In the genomic region with DNA sequence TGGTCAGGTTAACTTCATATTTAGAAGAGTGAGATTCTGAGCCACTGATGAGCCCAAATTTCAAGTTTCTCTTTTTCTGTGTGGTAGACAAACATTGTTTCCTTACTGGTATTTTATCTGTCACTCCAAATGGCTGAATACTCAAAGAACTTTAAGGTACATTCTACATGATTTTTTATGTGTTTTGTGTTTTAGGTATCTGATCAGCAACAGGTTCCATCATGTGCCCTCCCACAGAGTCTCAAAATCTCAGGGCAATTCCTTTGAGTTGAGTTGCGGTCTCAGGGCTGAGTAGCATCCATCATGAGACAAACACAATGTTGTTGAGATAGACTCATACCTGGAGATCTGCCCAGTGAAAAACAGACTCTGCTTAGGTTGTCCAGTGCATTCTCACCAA, we compare ENCODE assay signal across 22 cellular contexts. TPM values are rescaled to one million over a fixed set of nuclear protein-coding genes. Genes with fewer than 3 reads are reported as not detected.
A peak's percentile ranks its signal among the peaks of the same experiment; 100 is the strongest.
DNase-seq lines count a peak whose midpoint lies in the region; ATAC-seq and TF ChIP-seq lines count a peak whose summit lies in the region.
"Had no signal": no experiment of that assay in that cellular context is flagged by ENCODE, and none has a peak within 500 bp of the region (broad histone marks: within the 10 kb centered on the region; RNA-seq: fewer than 3 reads in every experiment).

No MANE protein-coding gene starts in this region.

- no peak overlapping the region for H2BK5ac ChIP-seq in IMR-90 (ENCODE audit: low read depth, low read length, poor library complexity, severe bottlenecking)

- no peak overlapping the region for H2AK9ac ChIP-seq in IMR-90 (replicated peaks; ENCODE audit: low read depth, low read length, poor library complexity)

- H3K9me3 ChIP-seq in mammary epithelial cell (replicated peaks; ENCODE audit: insufficient read depth, low read length) (no peaks in the 10 kb centered on the region), IMR-90 (ENCODE audit: control insufficient read depth, insufficient read depth, low read length) (no peaks in the 10 kb centered on the region), spleen (no peaks in the 10 kb centered on the region)
- H3K9me3 ChIP-seq: A549; BE2C; BLaER1 treated with 17β-estradiol and CSF1 and Interleukin-3, amounts not matched to agents 10 nM and 100 nM had no signal

- H4K8ac ChIP-seq in IMR-90 (ENCODE audit: low read depth in 2 of 2, low read length in 2 of 2), result no peak overlapping the region

- H3K18ac ChIP-seq in IMR-90 (ENCODE audit: low read depth, low read length), result no peak overlapping the region

- no peaks in the 10 kb centered on the region for H3K79me2 ChIP-seq in mammary epithelial cell (ENCODE audit: insufficient read depth, low read length)

- POLR2A ChIA-PET in MCF 10A (lab: Yijun Ruan, JAX) (interaction anchor here (0.8 to 7.5 kb wide), 5 partner anchors 10 to 62 kb away, joined by 3 to 73 read pairs (median 11); a partner anchor contains a TSS), IMR-90 (lab: Charles Lee; ENCODE audit: unreplicated experiment) (no interaction called here)

- H3K4me1 ChIP-seq in mammary epithelial cell (ENCODE audit: insufficient read depth, low read length), result no peaks in the 10 kb centered on the region
- no peaks in the 10 kb centered on the region for H3K4me1 ChIP-seq in IMR-90 (ENCODE audit: control insufficient read depth, insufficient read depth, low read length)
- H3K4me1 ChIP-seq in spleen, result peaks cover 0 to 3% (median 0%) of the 10 kb centered on the region in 6 donors
- H3K4me1 ChIP-seq: BLaER1 treated with 17β-estradiol and CSF1 and Interleukin-3, amounts not matched to agents 10 nM and 100 nM had no signal

- in situ Hi-C loops in mammary epithelial cell (cut with MboI; ENCODE audit: low sequenced_read_pairs in 2 of 2) (no loop called here), IMR-90 (cut with MboI; ENCODE audit: low sequenced_read_pairs) (no loop called here)

- no peak overlapping the region for H3K4ac ChIP-seq in IMR-90 (ENCODE audit: low read depth, low read length)

- no peaks in the 10 kb centered on the region for H3K36me3 Mint-ChIP-seq in MCF 10A (ENCODE audit: insufficient read depth, unreplicated experiment)
- H3K36me3 Mint-ChIP-seq: CD14-positive monocyte; CD8-positive, alpha-beta memory T cell had no signal

- TF ChIP-seq CTCF in mammary epithelial cell (conservative IDR thresholded peaks at IDR 0.05 in 1 of 2, IDR thresholded peaks at IDR 0.05 in 1 of 2; ENCODE audit: extremely low read depth in 1 of 2, insufficient read depth in 1 of 2, low read depth in 1 of 2, low read length in 2 of 2) (no peak), MCF 10A (IDR thresholded peaks at IDR 0.05; ENCODE audit: unreplicated experiment) (no peak), IMR-90 (conservative IDR thresholded peaks at IDR 0.05; ENCODE audit: low read depth, low read length) (no peak), spleen (IDR thresholded peaks at IDR 0.05 in 8 of 11, conservative IDR thresholded peaks at IDR 0.05 in 3 of 11) (no peak)

- H3K9me3 Mint-ChIP-seq in MCF 10A (ENCODE audit: unreplicated experiment), result no peaks in the 10 kb centered on the region
- H3K9me3 Mint-ChIP-seq: CD4-positive, alpha-beta T cell; HFFc6 had no signal

- H3K79me1 ChIP-seq in IMR-90 (ENCODE audit: low read depth in 1 of 2, low read length in 2 of 2), result no peaks in the 10 kb centered on the region

- H2BK15ac ChIP-seq in IMR-90 (ENCODE audit: low read depth, low read length), result no peak overlapping the region

- H3K27ac Mint-ChIP-seq in MCF 10A (ENCODE audit: low read depth, unreplicated experiment), result no peak overlapping the region
- H3K27ac Mint-ChIP-seq: CD14-positive monocyte; CD4-positive, alpha-beta T cell; CD8-positive, alpha-beta memory T cell; HFFc6 had no signal

- no peak overlapping the region for H4K91ac ChIP-seq in IMR-90 (ENCODE audit: insufficient read depth, low read depth, low read length)

- H2BK20ac ChIP-seq in IMR-90 (ENCODE audit: low read depth, low read length), result no peak overlapping the region

- intact Hi-C loops in mammary epithelial cell (cut with micrococcal nuclease) (no loop called here), MCF 10A (cut with micrococcal nuclease) (no loop called here), IMR-90 (cut with micrococcal nuclease) (no loop called here), spleen (cut with DNase I; ENCODE audit: low total_unique reads) (no loop called here)

- no peak overlapping the region for H3K56ac ChIP-seq in IMR-90 (ENCODE audit: extremely low read depth, insufficient read depth, low read length)

- TF ChIP-seq RAD21 in IMR-90 (IDR thresholded peaks at IDR 0.05; ENCODE audit: low read length), result no peak

- H4K5ac ChIP-seq in IMR-90 (ENCODE audit: low read depth, low read length), result no peak overlapping the region

- H3K27me3 ChIP-seq in mammary epithelial cell (ENCODE audit: insufficient read depth, low read length) (no peaks in the 10 kb centered on the region), IMR-90 (ENCODE audit: control insufficient read depth, insufficient read depth, low read length) (peaks cover 3% of the 10 kb centered on the region), spleen (replicated peaks in 1 of 7) (no peaks in the 10 kb centered on the region)
- H3K27me3 ChIP-seq: BE2C; BLaER1 treated with 17β-estradiol and CSF1 and Interleukin-3, amounts not matched to agents 10 nM and 100 nM had no signal

- no peak overlapping the region for H3K14ac ChIP-seq in IMR-90 (replicated peaks; ENCODE audit: low read depth, low read length)

- BruUV-seq in mammary epithelial cell (replicated peaks; lab: Mats Ljungman, UMichigan), result no TSS peak
- BruUV-seq in MCF 10A (replicated peaks; lab: Mats Ljungman, UMichigan), result no TSS peak
- no TSS peak for BruUV-seq in IMR-90 (replicated peaks; lab: Mats Ljungman, UMichigan)

- H3K4me2 ChIP-seq in mammary epithelial cell (ENCODE audit: insufficient read depth, low read depth, low read length) (no peak overlapping the region), IMR-90 (ENCODE audit: low read depth, low read length) (no peak overlapping the region)
- H3K4me2 ChIP-seq: A549; BLaER1 treated with 17β-estradiol and CSF1 and Interleukin-3, amounts not matched to agents 10 nM and 100 nM had no signal

- no peak overlapping the region for H3K4me3 Mint-ChIP-seq in MCF 10A (ENCODE audit: unreplicated experiment)
- H3K4me3 Mint-ChIP-seq: CD14-positive monocyte; CD4-positive, alpha-beta T cell; CD8-positive, alpha-beta memory T cell; HFFc6 had no signal

- no peaks in the 10 kb centered on the region for H3K9me1 ChIP-seq in IMR-90 (ENCODE audit: insufficient read depth, low read length)

- no peaks in the 10 kb centered on the region for H3K27me3 Mint-ChIP-seq in MCF 10A (ENCODE audit: insufficient read depth, unreplicated experiment)
- H3K27me3 Mint-ChIP-seq: CD4-positive, alpha-beta T cell had no signal

- 93% methylated on average over 1 of the region's 1 CpG for WGBS in mammary epithelial cell (ENCODE audit: low coverage, missing lambda C conversion rate)
- no CpG with 5 or more reads among the region's 1 CpG for WGBS in IMR-90 (ENCODE audit: extremely low coverage in 2 of 2, insufficient read length in 1 of 2), 2 experiments
- WGBS in spleen, 5 donors, result 92 to 100% (median 97%) methylated on average over 1 of the region's 1 CpG

- no peak overlapping the region for H3K23ac ChIP-seq in IMR-90 (ENCODE audit: low read depth, low read length)

- dilution Hi-C loops in mammary epithelial cell (cut with HindIII; ENCODE audit: low sequenced_read_pairs), result no loop called here
- dilution Hi-C loops in IMR-90 (cut with HindIII; ENCODE audit: low sequenced_read_pairs, unreplicated experiment), result no loop called here

- H3K4me3 ChIP-seq in mammary epithelial cell (replicated peaks in 1 of 3; ENCODE audit: insufficient read depth in 1 of 3, low read depth in 2 of 3, low read length in 3 of 3) (no peak overlapping the region), IMR-90 (ENCODE audit: insufficient read depth, low read depth, low read length) (no peak overlapping the region), spleen (no peak overlapping the region)
- H3K4me3 ChIP-seq: A549; BLaER1 treated with 17β-estradiol and CSF1 and Interleukin-3, amounts not matched to agents 10 nM and 100 nM had no signal

- H2BK120ac ChIP-seq in IMR-90 (ENCODE audit: low read depth, low read length), result no peak overlapping the region

- DNase-seq in mammary epithelial cell (peak; percentile 43), MCF 10A (ENCODE audit: unreplicated experiment) (no peak), IMR-90 (peak; percentile 16), amniotic epithelial cell (ENCODE audit: low read depth) (peak; percentile 35), HCEC 1CT (no peak), pons (ENCODE audit: low spot score) (no peak), spleen (no peak)
- DNase-seq: 8988T; ACHN; AML-193; BE2C; CD4-positive, alpha-beta T cell; CD8-positive, alpha-beta memory T cell; DMS53; DMS79 treated with DMSO at 0.1 percent for 48 hours; GF-D8; H7; HFFc6 had no signal

- no peak for ATAC-seq in IMR-90 (ENCODE audit: low read depth)
- ATAC-seq: A549, HCT116 had no signal

- H3K36me3 ChIP-seq in mammary epithelial cell (ENCODE audit: insufficient read depth, low read length), result no peaks in the 10 kb centered on the region
- no peaks in the 10 kb centered on the region for H3K36me3 ChIP-seq in IMR-90 (ENCODE audit: control insufficient read depth, insufficient read depth, low read length)
- H3K36me3 ChIP-seq in spleen, result no peaks in the 10 kb centered on the region
- H3K36me3 ChIP-seq: BE2C; BLaER1 treated with 17β-estradiol and CSF1 and Interleukin-3, amounts not matched to agents 10 nM and 100 nM had no signal

- no peak overlapping the region for H3K27ac ChIP-seq in mammary epithelial cell (ENCODE audit: insufficient read depth, low read depth, low read length)
- no peak overlapping the region for H3K27ac ChIP-seq in IMR-90 (ENCODE audit: insufficient read depth, low read length)
- H3K27ac ChIP-seq in spleen, result no peak overlapping the region
- H3K27ac ChIP-seq: A549; BLaER1 treated with 17β-estradiol and CSF1 and Interleukin-3, amounts not matched to agents 10 nM and 100 nM had no signal

- H4K20me1 ChIP-seq in mammary epithelial cell (ENCODE audit: insufficient read depth, low read length) (no peaks in the 10 kb centered on the region), IMR-90 (ENCODE audit: insufficient read depth, low read length) (no peaks in the 10 kb centered on the region)
- H4K20me1 ChIP-seq: BLaER1 treated with 17β-estradiol and CSF1 and Interleukin-3, amounts not matched to agents 10 nM and 100 nM had no signal

- no peak overlapping the region for H2AK5ac ChIP-seq in IMR-90 (ENCODE audit: low read depth, low read length)

- no peak overlapping the region for H2AFZ ChIP-seq in mammary epithelial cell (ENCODE audit: low read depth, low read length)
- no peak overlapping the region for H2AFZ ChIP-seq in IMR-90 (replicated peaks; ENCODE audit: low read length, poor library complexity)

- H3K4me1 Mint-ChIP-seq in MCF 10A (ENCODE audit: insufficient read depth, unreplicated experiment), result peaks cover 11% of the 10 kb centered on the region
- H3K4me1 Mint-ChIP-seq: CD8-positive, alpha-beta memory T cell had no signal

- H3K9ac ChIP-seq in mammary epithelial cell (ENCODE audit: insufficient read depth, low read length) (no peak overlapping the region), IMR-90 (ENCODE audit: low read depth, low read length) (no peak overlapping the region)
- H3K9ac ChIP-seq: BLaER1 treated with 17β-estradiol and CSF1 and Interleukin-3, amounts not matched to agents 10 nM and 100 nM had no signal

- CTCF ChIA-PET in mammary epithelial cell (lab: Charles Lee; ENCODE audit: low non-redundant PET) (no interaction called here), MCF 10A (lab: Yijun Ruan, JAX) (interaction anchor here (1.1 kb wide), 1 partner anchor 13 kb away, joined by 3 read pairs; no protein-coding TSS in a partner anchor), IMR-90 (lab: Yijun Ruan, JAX) (no interaction called here)

- TF ChIP-seq POLR2A in IMR-90 (IDR thresholded peaks at IDR 0.05; ENCODE audit: low read depth, low read length) (no peak), spleen (IDR thresholded peaks at IDR 0.05) (no peak)

RNA-seq across cellular contexts. Expression of a gene that starts 14.7 kb away (rescaled TPM):
- total RNA-seq in mammary epithelial cell (10 to 100 TPM; 29.6 to 37.5 TPM), MCF 10A (2022) (54.3 and 56.4 TPM in 2 replicates), IMR-90 (2012; rRNA removed) (36.4 and 55.8 TPM in 2 replicates), spleen (10 to 100 TPM; 60.2 to 89.2 (median 66.3) TPM)
- polyA plus RNA-seq in mammary epithelial cell (5.7 TPM), IMR-90 (2012; rRNA removed) (4.5 and 5.0 TPM in 2 replicates), spleen (1 to 10 TPM; 3.5 to 5.3 (median 4.2) TPM)
- polyA minus RNA-seq in mammary epithelial cell, result 36.0 TPM
- polyA plus RNA-seq in IMR-90 (2012; cell fraction: cytosol; rRNA removed), result 0.68 and 1.4 TPM in 2 replicates
- 1.5 and 15.4 TPM in 2 replicates for polyA plus RNA-seq in IMR-90 (2012; cell fraction: nucleus; rRNA removed; ENCODE audit: low replicate concordance)

RNA-seq across cellular contexts. Expression of a gene that starts 57.9 kb away (rescaled TPM):
- total RNA-seq in mammary epithelial cell (10 to 100 TPM; 46.5 to 55.3 TPM), MCF 10A (2022) (52.4 and 53.7 TPM in 2 replicates), IMR-90 (2012; rRNA removed) (36.7 and 64.5 TPM in 2 replicates), spleen (10 to 100 TPM; 52.6 to 71.3 (median 59.6) TPM)
- polyA plus RNA-seq in mammary epithelial cell (28.6 TPM), IMR-90 (2012; rRNA removed) (17.8 and 20.7 TPM in 2 replicates), spleen (10 to 100 TPM; 16.2 to 17.9 (median 17.7) TPM)
- 60.3 TPM for polyA minus RNA-seq in mammary epithelial cell
- polyA plus RNA-seq in IMR-90 (2012; cell fraction: cytosol; rRNA removed), result 6.5 and 7.6 TPM in 2 replicates
- polyA plus RNA-seq in IMR-90 (2012; cell fraction: nucleus; rRNA removed; ENCODE audit: low replicate concordance), result 2.7 and 13.1 TPM in 2 replicates

Comparison
In these comparisons a context has a peak if more than half of its experiments do, and no peak if none do; other contexts are left out.
1. DNase-seq: peak in mammary epithelial cell (single experiment), IMR-90 (single experiment) and amniotic epithelial cell (single experiment); none in MCF 10A (single experiment), HCEC 1CT (single experiment), pons (single experiment) and spleen (single experiment).